11 cellular contexts compared by ENCODE assay signal in genomic region chr17:60109161-60109560, GRCh38. TPM values are rescaled to one million over a fixed set of nuclear protein-coding genes. Genes with fewer than 3 reads are reported as not detected.
"Had no signal": no experiment of that assay in that cellular context is flagged by ENCODE, and none has a peak within 500 bp of the region (broad histone marks: within the 10 kb centered on the region; RNA-seq: fewer than 3 reads in every experiment).

No MANE protein-coding gene starts in this region.

- H3K36me3 Mint-ChIP-seq: IgD-negative memory B cell had no signal

- H3K27ac ChIP-seq: GM23248, HL-60 had no signal

- H3K4me1 ChIP-seq: HAP-1 had no signal

- DNase-seq: GM23248, GOT3, H7, HFFc6 had no signal

- H3K27me3 Mint-ChIP-seq: IgD-negative memory B cell had no signal

- H3K4me3 ChIP-seq: GM23248, HAP-1 had no signal

- H3K9me3 ChIP-seq: HAP-1 had no signal

- ATAC-seq: HCT116, HepG2 had no signal

- H3K9me3 Mint-ChIP-seq: HFFc6, IgD-negative memory B cell had no signal

- FAIRE-seq: HepG2 had no signal

- H3K9ac ChIP-seq: GM23248 had no signal

- H3K27ac Mint-ChIP-seq: HFFc6, IgD-negative memory B cell had no signal

- H3K4me3 Mint-ChIP-seq: HFFc6, IgD-negative memory B cell had no signal

- H3K36me3 ChIP-seq: HAP-1 had no signal

RNA-seq across cellular contexts. Expression of gene CA4, which starts 40.6 kb away (rescaled TPM):
- total RNA-seq: GM23248, H4, HepG2, HFFc6, HT1080 had no signal
- polyA plus RNA-seq: GM23248, HepG2, IgD-negative memory B cell had no signal
